16 cellular contexts compared by ENCODE assay signal in genomic region chr5:90368454-90369246, GRCh38. TPM values are rescaled to one million over a fixed set of nuclear protein-coding genes. Genes with fewer than 3 reads are reported as not detected.
DNase-seq lines count a peak whose midpoint lies in the region; ATAC-seq, FAIRE-seq and TF ChIP-seq lines count a peak whose summit lies in the region.
"Had no signal": no experiment of that assay in that cellular context is flagged by ENCODE, and none has a peak within 500 bp of the region (broad histone marks: within the 10 kb centered on the region; RNA-seq: fewer than 3 reads in every experiment).

No MANE protein-coding gene starts in this region.

- H3K9me3 ChIP-seq in lower lobe of right lung = no peaks in the 10 kb centered on the region
- no peaks in the 10 kb centered on the region for H3K9me3 ChIP-seq in gastrocnemius medialis
- H3K9me3 ChIP-seq: colonic mucosa, pancreas had no signal

- H3K36me3 ChIP-seq in lower lobe of right lung (no peaks in the 10 kb centered on the region), gastrocnemius medialis (no peaks in the 10 kb centered on the region)
- H3K36me3 ChIP-seq: colonic mucosa, pancreas had no signal

- TF ChIP-seq POLR2A in GM12892 (IDR thresholded peaks at IDR 0.05; ENCODE audit: low read depth, low read length) (no peak), gastrocnemius medialis (IDR thresholded peaks at IDR 0.05) (no peak)

- FAIRE-seq in GM12892 (lab: Jason Lieb, UNC) (peak; percentile 30), urothelium cell line (lab: Jason Lieb, UNC) (no peak)
- FAIRE-seq: A204.1, pancreas had no signal

- DNase-seq in GM12892 (ENCODE audit: insufficient read length) (no peak), lower lobe of right lung (no peak), gastrocnemius medialis (no peak), urothelium cell line (ENCODE audit: low spot score) (no peak), pons (ENCODE audit: low spot score) (no peak)
- DNase-seq: CD4-positive, CD25-positive, alpha-beta regulatory T cell; colonic mucosa; HCEC 1CT; head of caudate nucleus; pancreas; T1000 had no signal

- H3K4me3 ChIP-seq in lower lobe of right lung = no peak overlapping the region
- H3K4me3 ChIP-seq in gastrocnemius medialis = no peak overlapping the region
- H3K4me3 ChIP-seq: colonic mucosa, pancreas had no signal

- TF ChIP-seq CTCF in lower lobe of right lung (IDR thresholded peaks at IDR 0.05) (no peak), gastrocnemius medialis (IDR thresholded peaks at IDR 0.05 in 4 of 5, conservative IDR thresholded peaks at IDR 0.05 in 1 of 5) (no peak)

- intact Hi-C loops in lower lobe of right lung (cut with DNase I) = no loop called here
- intact Hi-C loops in gastrocnemius medialis (cut with DNase I; ENCODE audit: low total_unique reads) = no loop called here

- H3K27me3 ChIP-seq in lower lobe of right lung (ENCODE audit: low read depth) = no peaks in the 10 kb centered on the region
- H3K27me3 ChIP-seq in gastrocnemius medialis = no peaks in the 10 kb centered on the region
- H3K27me3 ChIP-seq: colonic mucosa had no signal

- H3K27ac ChIP-seq in lower lobe of right lung (no peak overlapping the region), gastrocnemius medialis (no peak overlapping the region)
- H3K27ac ChIP-seq: colonic mucosa, epithelial cell of prostate, pancreas had no signal

- H3K4me1 ChIP-seq in lower lobe of right lung = no peaks in the 10 kb centered on the region
- no peaks in the 10 kb centered on the region for H3K4me1 ChIP-seq in gastrocnemius medialis
- H3K4me1 ChIP-seq: colonic mucosa, pancreas had no signal

- peak; percentile 77 for ATAC-seq in GM19372 (IDR thresholded peaks at IDR 0.05; ENCODE audit: low read depth, unreplicated experiment)
- peak; percentile 88 for ATAC-seq in HG02623 (IDR thresholded peaks at IDR 0.05; ENCODE audit: unreplicated experiment)
- peak; percentile 85 for ATAC-seq in HG03196 (IDR thresholded peaks at IDR 0.05; ENCODE audit: unreplicated experiment)
- ATAC-seq in lower lobe of right lung = no peak
- ATAC-seq in gastrocnemius medialis = no peak
- ATAC-seq: pancreas had no signal

- in situ Hi-C loops in gastrocnemius medialis (cut with MboI; ENCODE audit: low sequenced_read_pairs in 4 of 4) = no loop called here

RNA-seq across cellular contexts. Expression of gene CETN3, which starts 40.9 kb away (rescaled TPM):
- polyA plus RNA-seq in GM12892 (2012; ENCODE audit: missing spikeins) = 65.5 TPM
- total RNA-seq in lower lobe of right lung (22.5 TPM), gastrocnemius medialis (1 to 10 TPM; 1.4 to 4.9 (median 3.2) TPM)

Comparison
In these comparisons a context has a peak if more than half of its experiments do, and no peak if none do; other contexts are left out.
1. ATAC-seq: peak in GM19372 (single experiment), HG02623 (single experiment) and HG03196 (single experiment); none in lower lobe of right lung (0 of 2) and gastrocnemius medialis (0 of 2).